Comparison of ENCODE assay signal across 24 cellular contexts in genomic region chr1:245215071-245215470, GRCh38.
DNase-seq lines count a peak whose midpoint lies in the region; ATAC-seq and TF ChIP-seq lines count a peak whose summit lies in the region.
"Had no signal": no experiment of that assay in that cellular context is flagged by ENCODE, and none has a peak within 500 bp of the region (broad histone marks: within the 10 kb centered on the region; RNA-seq: fewer than 3 reads in every experiment).

No MANE protein-coding gene starts in this region.

- no peak overlapping the region for H4K5ac ChIP-seq in IMR-90 (ENCODE audit: low read depth, low read length)

- H3K9me1 ChIP-seq in IMR-90 (ENCODE audit: insufficient read depth, low read length): 0 out of 2 replicates have a peak, but pooled peaks cover 2% of the 10 kb centered on the region

- H3K4me3 Mint-ChIP-seq in endodermal cell: no peak overlapping the region

- no peak overlapping the region for H3K18ac ChIP-seq in IMR-90 (ENCODE audit: low read depth, low read length)

- H3K14ac ChIP-seq in IMR-90 (replicated peaks; ENCODE audit: low read depth, low read length): no peak overlapping the region

- H3K4me2 ChIP-seq in SK-N-SH (no peak overlapping the region), IMR-90 (ENCODE audit: low read depth, low read length) (no peak overlapping the region)
- H3K4me2 ChIP-seq: PC-9 had no signal

- 61% methylated on average over 6 of the region's 8 CpGs for WGBS in SK-N-SH (ENCODE audit: low lambda C conversion rate)
- WGBS in IMR-90 (ENCODE audit: extremely low coverage in 2 of 2, insufficient read length in 1 of 2), 2 experiments: no CpG with 5 or more reads among the region's 8 CpGs
- WGBS in endodermal cell (ENCODE audit: insufficient coverage in 1 of 2, insufficient read length in 1 of 2), 2 experiments: 93 to 96% methylated on average over 4 to 8 of the region's 8 CpGs
- WGBS in thyroid gland, 2 donors: 51 to 62% methylated on average over 8 of the region's 8 CpGs

- H3K23ac ChIP-seq in IMR-90 (ENCODE audit: low read depth, low read length): no peak overlapping the region

- POLR2A ChIA-PET in SK-N-SH (lab: Yijun Ruan, JAX): interaction anchor here (0.9 kb wide), 1 partner anchor 13 kb away, joined by 3 read pairs; no protein-coding TSS in a partner anchor
- POLR2A ChIA-PET in IMR-90 (lab: Charles Lee; ENCODE audit: unreplicated experiment): no interaction called here

- no peak overlapping the region for H2BK15ac ChIP-seq in IMR-90 (ENCODE audit: low read depth, low read length)

- DNase-seq in SK-N-SH (peak; percentile 66), IMR-90 (no peak), endodermal cell (no peak), thyroid gland (peak; percentile 33 to 43), HCEC 1CT (no peak), DMS153 treated with DMSO at 0.1 percent for 48 hours (lab: John Stamatoyannopoulos, UW; ENCODE audit: unreplicated experiment) (no peak)
- DNase-seq: 8988T, ACHN, GDM1, Kasumi-1, NCI-H1092 treated with DMSO at 0.1 percent for 48 hours, NCI-H1436 treated with DMSO at 0.1 percent for 48 hours, NCI-H187 treated with DMSO at 0.1 percent for 48 hours, NCI-H446, NCI-H524 treated with DMSO at 0.1 percent for 48 hours, PC-9, Right ventricle myocardium superior, RPMI8226 had no signal

- no peak overlapping the region for H3K27ac Mint-ChIP-seq in endodermal cell

- H2BK5ac ChIP-seq in IMR-90 (ENCODE audit: low read depth, low read length, poor library complexity, severe bottlenecking): no peak overlapping the region

- peaks cover 17% of the 10 kb centered on the region; the same call in 1 of the 2 replicates for H4K20me1 ChIP-seq in SK-N-SH (ENCODE audit: insufficient read depth)
- no peaks in the 10 kb centered on the region; the same call in 1 of the 2 replicates for H4K20me1 ChIP-seq in IMR-90 (ENCODE audit: insufficient read depth, low read length)

- H3K27me3 Mint-ChIP-seq in endodermal cell (ENCODE audit: insufficient read depth): peaks cover 3% of the 10 kb centered on the region

- H3K4ac ChIP-seq in IMR-90 (ENCODE audit: low read depth, low read length): no peak overlapping the region

- H3K36me3 ChIP-seq in SK-N-SH (replicated peaks in 1 of 2; ENCODE audit: control insufficient read depth in 1 of 2, insufficient read depth in 2 of 2, low read length in 1 of 2): peaks cover 0 to 18% of the 10 kb centered on the region in 2 experiments
- H3K36me3 ChIP-seq in IMR-90 (ENCODE audit: control insufficient read depth, insufficient read depth, low read length): no peaks in the 10 kb centered on the region
- H3K36me3 ChIP-seq in endodermal cell (ENCODE audit: control insufficient read depth, insufficient read depth, low read length): peaks cover 8% of the 10 kb centered on the region
- no peaks in the 10 kb centered on the region for H3K36me3 ChIP-seq in thyroid gland
- H3K36me3 ChIP-seq: SJSA1 had no signal

- ATAC-seq in SK-N-SH treated with all-trans-retinoic acid at 6 μM for 48 hours: no peak; the same call in 1 of the 3 replicates
- ATAC-seq in IMR-90 (ENCODE audit: low read depth): no peak
- no peak for ATAC-seq in GM21515 (IDR thresholded peaks at IDR 0.05; ENCODE audit: unreplicated experiment)
- ATAC-seq: GM12878, HepG2, K562 had no signal

- H3K56ac ChIP-seq in IMR-90 (ENCODE audit: extremely low read depth, insufficient read depth, low read length): no peak overlapping the region

- H2BK120ac ChIP-seq in IMR-90 (ENCODE audit: low read depth, low read length): no peak overlapping the region

- dilution Hi-C loops in IMR-90 (cut with HindIII; ENCODE audit: low sequenced_read_pairs, unreplicated experiment): no loop called here

- no peak overlapping the region for H4K8ac ChIP-seq in IMR-90 (ENCODE audit: low read depth in 2 of 2, low read length in 2 of 2)

- peaks cover 18% of the 10 kb centered on the region for H3K36me3 Mint-ChIP-seq in endodermal cell (ENCODE audit: low read depth)

- peak overlapping the region in 1 of 2 experiments; percentile 79; a peak in 2 of 4 replicates for H3K27ac ChIP-seq in SK-N-SH (ENCODE audit: low read depth in 2 of 2, low read length in 1 of 2)
- no peak overlapping the region for H3K27ac ChIP-seq in IMR-90 (ENCODE audit: insufficient read depth, low read length)
- H3K27ac ChIP-seq in endodermal cell (ENCODE audit: low read depth, low read length): peak overlapping the region; percentile 0
- H3K27ac ChIP-seq in thyroid gland: no peak overlapping the region
- H3K27ac ChIP-seq: PC-9 had no signal

- intact Hi-C loops in IMR-90 (cut with micrococcal nuclease) (no loop called here), thyroid gland (cut with DNase I) (no loop called here)

- H3K79me2 ChIP-seq in SK-N-SH (ENCODE audit: insufficient read depth): 0 out of 2 replicates have a peak, but pooled peaks cover 3% of the 10 kb centered on the region

- H3K9ac ChIP-seq in SK-N-SH (no peak overlapping the region), IMR-90 (ENCODE audit: low read depth, low read length) (no peak overlapping the region), endodermal cell (ENCODE audit: extremely low read depth, low read length, poor library complexity, severe bottlenecking) (no peak overlapping the region)

- peaks cover 0 to 41% of the 10 kb centered on the region in 2 experiments; a peak in 3 of 4 replicates for H3K4me1 ChIP-seq in SK-N-SH (ENCODE audit: control insufficient read depth in 1 of 2, insufficient read depth in 2 of 2, low read depth in 1 of 2, low read length in 1 of 2)
- H3K4me1 ChIP-seq in IMR-90 (ENCODE audit: control insufficient read depth, insufficient read depth, low read length): no peaks in the 10 kb centered on the region
- H3K4me1 ChIP-seq in endodermal cell (ENCODE audit: control insufficient read depth, insufficient read depth, low read length): peaks cover 5% of the 10 kb centered on the region
- H3K4me1 ChIP-seq in thyroid gland: peaks cover 0 to 6% of the 10 kb centered on the region in 2 donors

- TF ChIP-seq RAD21 in SK-N-SH (IDR thresholded peaks at IDR 0.05; ENCODE audit: low read length) (no peak), IMR-90 (IDR thresholded peaks at IDR 0.05; ENCODE audit: low read length) (no peak)

- H2AK5ac ChIP-seq in IMR-90 (ENCODE audit: low read depth, low read length): no peak overlapping the region

- no peak overlapping the region for H2AK9ac ChIP-seq in IMR-90 (replicated peaks; ENCODE audit: low read depth, low read length, poor library complexity)

- TF ChIP-seq CTCF in SK-N-SH (IDR thresholded peaks at IDR 0.05): no peak
- TF ChIP-seq CTCF in IMR-90 (conservative IDR thresholded peaks at IDR 0.05; ENCODE audit: low read depth, low read length): no peak
- TF ChIP-seq CTCF in endodermal cell (conservative IDR thresholded peaks at IDR 0.05): no peak
- TF ChIP-seq CTCF in thyroid gland (IDR thresholded peaks at IDR 0.05): no peak

- TF ChIP-seq POLR2A in IMR-90 (IDR thresholded peaks at IDR 0.05; ENCODE audit: low read depth, low read length) (no peak), thyroid gland (IDR thresholded peaks at IDR 0.05) (no peak)

- H3K9me3 ChIP-seq in SK-N-SH: no peaks in the 10 kb centered on the region
- H3K9me3 ChIP-seq in IMR-90 (ENCODE audit: control insufficient read depth, insufficient read depth, low read length): no peaks in the 10 kb centered on the region
- no peaks in the 10 kb centered on the region for H3K9me3 ChIP-seq in endodermal cell (ENCODE audit: control insufficient read depth, low read length)
- H3K9me3 ChIP-seq in thyroid gland: no peaks in the 10 kb centered on the region
- H3K9me3 ChIP-seq: SJSA1 had no signal

- H3K79me1 ChIP-seq in IMR-90 (ENCODE audit: low read depth in 1 of 2, low read length in 2 of 2): 0 out of 4 replicates have a peak, but pooled peaks cover 0 to 3% of the 10 kb centered on the region in 2 experiments

- H3K9me2 ChIP-seq in SK-N-SH: no peaks in the 10 kb centered on the region

- TF ChIP-seq EP300 in SK-N-SH (IDR thresholded peaks at IDR 0.05; ENCODE audit: borderline replicate concordance in 1 of 2, low read depth in 1 of 2, low read length in 1 of 2): peak in 1 of 2 experiments; percentile 35; a peak in 1 of 4 replicates

- H2BK20ac ChIP-seq in IMR-90 (ENCODE audit: low read depth, low read length): no peak overlapping the region

- H3K4me1 Mint-ChIP-seq in endodermal cell: peaks cover 37% of the 10 kb centered on the region

- BruUV-seq in IMR-90 (replicated peaks; lab: Mats Ljungman, UMichigan): no TSS peak

- H2AFZ ChIP-seq in SK-N-SH (ENCODE audit: low read depth) (no peak overlapping the region), IMR-90 (replicated peaks; ENCODE audit: low read length, poor library complexity) (peak overlapping the region; percentile 32)
- H2AFZ ChIP-seq: PC-9 had no signal

- no peaks in the 10 kb centered on the region for H3K27me3 ChIP-seq in SK-N-SH (ENCODE audit: insufficient read depth)
- H3K27me3 ChIP-seq in IMR-90 (ENCODE audit: control insufficient read depth, insufficient read depth, low read length): no peaks in the 10 kb centered on the region
- H3K27me3 ChIP-seq in endodermal cell (ENCODE audit: control insufficient read depth, insufficient read depth, low read length, poor library complexity, severe bottlenecking): no peaks in the 10 kb centered on the region
- H3K27me3 ChIP-seq in thyroid gland: no peaks in the 10 kb centered on the region
- H3K27me3 ChIP-seq: SJSA1 had no signal

- CTCF ChIA-PET in SK-N-SH (lab: Yijun Ruan, JAX): interaction anchor here (1.0 to 1.7 kb wide), 3 partner anchors 13 to 352 kb away, joined by 3 to 4 read pairs (median 3); no protein-coding TSS in a partner anchor
- CTCF ChIA-PET in IMR-90 (lab: Yijun Ruan, JAX): no interaction called here

- no peak overlapping the region for H4K91ac ChIP-seq in IMR-90 (ENCODE audit: insufficient read depth, low read depth, low read length)

- H3K9me3 Mint-ChIP-seq in endodermal cell: no peaks in the 10 kb centered on the region

- in situ Hi-C loops in IMR-90 (cut with MboI; ENCODE audit: low sequenced_read_pairs): no loop called here

- no peaks in the 10 kb centered on the region for H3F3A ChIP-seq in SK-N-SH (replicated peaks; ENCODE audit: insufficient read depth)

- H3K4me3 ChIP-seq in SK-N-SH (ENCODE audit: low read depth in 2 of 2, low read length in 1 of 2) (no peak overlapping the region), IMR-90 (ENCODE audit: insufficient read depth, low read depth, low read length) (no peak overlapping the region), endodermal cell (ENCODE audit: low read length) (no peak overlapping the region), thyroid gland (replicated peaks in 1 of 3) (no peak overlapping the region)
- H3K4me3 ChIP-seq: GM12878, K562, PC-9, SJSA1 had no signal

TF ChIP-seq in SK-N-SH, 30 proteins besides CTCF, POLR2A, EP300 and RAD21:
- TF ChIP-seq FOXJ3 (CRISPR knock-in tag; IDR thresholded peaks at IDR 0.05) (no peak), MXI1 (IDR thresholded peaks at IDR 0.05; ENCODE audit: low read depth, low read length) (no peak)
TF ChIP-seq in SK-N-SH: peak in this region for 0.

TF ChIP-seq in SK-N-SH treated with all-trans-retinoic acid at 6 μM for 48 hours, 23 proteins besides CTCF, POLR2A, EP300 and RAD21 (continues in another document):
- TF ChIP-seq ZFP3 (CRISPR knock-in tag; IDR thresholded peaks at IDR 0.05) (no peak), SNAI2 (CRISPR knock-in tag; IDR thresholded peaks at IDR 0.05) (no peak), BACH2 (CRISPR knock-in tag; IDR thresholded peaks at IDR 0.05; ENCODE audit: borderline replicate concordance) (no peak)

TF ChIP-seq in IMR-90, 13 proteins besides CTCF, POLR2A, EP300 and RAD21 (continues in another document):
- TF ChIP-seq CEBPB (IDR thresholded peaks at IDR 0.05; ENCODE audit: low read depth, low read length): no peak
- TF ChIP-seq RCOR1 (IDR thresholded peaks at IDR 0.05; ENCODE audit: insufficient replicate concordance, low read length): no peak

Comparison
In these comparisons a context has a peak if more than half of its experiments do, and no peak if none do; other contexts are left out.
1. DNase-seq: peak in SK-N-SH (single experiment) and thyroid gland (2 of 2); none in IMR-90 (single experiment), endodermal cell (single experiment), HCEC 1CT (single experiment) and DMS153 treated with DMSO at 0.1 percent for 48 hours (single experiment).